Comparison of ENCODE assay signal across 1 cellular context in genomic region chr1:165827199-165828102, GRCh38.
TF ChIP-seq lines count a peak whose summit lies in the region.

Gene UCK2 (plus strand): TSS chr1:165827614. CDS start chr1:165827834, 220 bp downstream.

TF ChIP-seq in IMR-90, 13 proteins besides CTCF, POLR2A, EP300 and RAD21 (continued from another document):
- TF ChIP-seq ELK1 (IDR thresholded peaks at IDR 0.05; ENCODE audit: borderline replicate concordance, low read depth, low read length) (no peak), RCOR1 (IDR thresholded peaks at IDR 0.05; ENCODE audit: insufficient replicate concordance, low read length) (no peak)
- TF ChIP-seq, protein P1, sequence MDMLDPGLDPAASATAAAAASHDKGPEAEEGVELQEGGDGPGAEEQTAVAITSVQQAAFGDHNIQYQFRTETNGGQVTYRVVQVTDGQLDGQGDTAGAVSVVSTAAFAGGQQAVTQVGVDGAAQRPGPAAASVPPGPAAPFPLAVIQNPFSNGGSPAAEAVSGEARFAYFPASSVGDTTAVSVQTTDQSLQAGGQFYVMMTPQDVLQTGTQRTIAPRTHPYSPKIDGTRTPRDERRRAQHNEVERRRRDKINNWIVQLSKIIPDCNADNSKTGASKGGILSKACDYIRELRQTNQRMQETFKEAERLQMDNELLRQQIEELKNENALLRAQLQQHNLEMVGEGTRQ (IDR thresholded peaks at IDR 0.05; ENCODE audit: low read depth, low read length): peak; percentile 85
